ENCODE assay signal across 19 cellular contexts in the genomic region with DNA sequence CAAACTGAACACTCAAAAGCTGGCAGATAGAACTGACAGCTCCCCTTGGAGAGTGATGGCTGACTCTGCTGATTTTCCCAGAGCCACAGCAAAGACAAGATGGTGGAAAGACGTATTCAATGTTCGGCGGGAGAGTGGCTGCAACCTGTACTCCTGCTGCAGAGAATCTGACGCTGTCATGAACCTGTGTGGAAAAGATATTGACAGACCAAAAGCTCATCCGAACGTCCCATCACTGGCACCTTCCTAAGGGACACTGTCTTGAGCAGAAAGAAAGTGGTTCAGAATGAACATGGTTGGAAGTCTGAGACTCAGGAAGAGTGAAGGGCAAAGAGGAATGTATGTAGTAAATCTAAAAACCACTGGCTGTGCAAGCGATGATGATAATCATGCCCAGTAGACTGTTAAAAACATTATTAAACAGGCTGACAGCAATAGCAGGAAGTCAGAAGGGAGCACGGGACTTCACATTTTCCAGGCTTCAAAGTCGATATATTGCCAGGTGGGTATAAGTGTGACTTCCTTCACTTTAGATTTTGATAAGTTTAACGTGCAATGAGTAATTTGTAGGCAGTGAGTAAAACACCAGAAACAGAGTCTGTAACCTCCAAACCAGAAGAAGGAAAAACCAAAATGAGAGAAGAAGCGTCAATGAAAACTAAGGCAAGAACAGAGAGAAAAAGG. TPM values are rescaled to one million over a fixed set of nuclear protein-coding genes. Genes with fewer than 3 reads are reported as not detected.
DNase-seq lines count a peak whose midpoint lies in the region; ATAC-seq lines count a peak whose summit lies in the region.
"Had no signal": no experiment of that assay in that cellular context is flagged by ENCODE, and none has a peak within 500 bp of the region (broad histone marks: within the 10 kb centered on the region; RNA-seq: fewer than 3 reads in every experiment).

No MANE protein-coding gene starts in this region.

- peaks cover 2% of the 10 kb centered on the region for H3K9me3 Mint-ChIP-seq in activated CD8-positive, alpha-beta memory T cell treated with anti-CD3 and anti-CD28 coated beads, Interleukin-2, amount 10 ng/mL, durations not matched to agents 7 days and 5 days (ENCODE audit: low read depth)
- peaks cover 0 to 4% of the 10 kb centered on the region in 2 donors for H3K9me3 Mint-ChIP-seq in activated naive CD4-positive, alpha-beta T cell treated with anti-CD3 and anti-CD28 coated beads, Interleukin-2, amount 50 U/mL, for 72 hours
- H3K9me3 Mint-ChIP-seq in stimulated activated naive B cell treated with anti-CD40 and anti-IgM and Interleukin-4, amounts not matched to agents 10 μg/mL and 1 μg/mL and 100 μg/mL, for 72 hours = no peaks in the 10 kb centered on the region

- peaks cover 9% of the 10 kb centered on the region for H3K27me3 Mint-ChIP-seq in activated CD8-positive, alpha-beta memory T cell treated with anti-CD3 and anti-CD28 coated beads, Interleukin-2, amount 10 ng/mL, durations not matched to agents 7 days and 5 days
- H3K27me3 Mint-ChIP-seq in stimulated activated naive B cell treated with anti-CD40 and anti-IgM and Interleukin-4, amounts not matched to agents 10 μg/mL and 1 μg/mL and 100 μg/mL, for 72 hours = peaks cover 5 to 6% of the 10 kb centered on the region in 2 donors
- H3K27me3 Mint-ChIP-seq: stimulated activated memory B cell treated with anti-CD40 and anti-IgM and Interleukin-4, amounts not matched to agents 10 μg/mL and 1 μg/mL and 100 μg/mL, for 72 hours had no signal

- peak overlapping the region; percentile 10 for H3K4me3 Mint-ChIP-seq in activated CD8-positive, alpha-beta memory T cell treated with anti-CD3 and anti-CD28 coated beads, Interleukin-2, amount 10 ng/mL, durations not matched to agents 7 days and 5 days
- no peak overlapping the region for H3K4me3 Mint-ChIP-seq in stimulated activated naive B cell treated with anti-CD40 and anti-IgM and Interleukin-4, amounts not matched to agents 10 μg/mL and 1 μg/mL and 100 μg/mL, for 72 hours
- H3K4me3 Mint-ChIP-seq: brain; stimulated activated memory B cell treated with anti-CD40 and anti-IgM and Interleukin-4, amounts not matched to agents 10 μg/mL and 1 μg/mL and 100 μg/mL, for 72 hours had no signal

- no peak for DNase-seq in activated CD8-positive, alpha-beta memory T cell treated with anti-CD3 and anti-CD28 coated beads, Interleukin-2, amount 10 ng/mL, durations not matched to agents 7 days and 5 days
- DNase-seq in activated CD8-positive, alpha-beta memory T cell treated with anti-CD3 and anti-CD28 coated beads for 24 hours = no peak
- DNase-seq in KG1 (lab: John Stamatoyannopoulos, UW) (peak; percentile 10), sciatic nerve (ENCODE audit: low spot score) (peak; percentile 31), NCI-H1436 treated with DMSO at 0.1 percent for 48 hours (lab: John Stamatoyannopoulos, UW) (no peak)
- peak; percentile 49 to 57 for DNase-seq in activated naive CD4-positive, alpha-beta T cell treated with anti-CD3 and anti-CD28 coated beads, Interleukin-2, amount 50 U/mL, for 72 hours (ENCODE audit: low spot score in 2 of 2)
- DNase-seq in stimulated activated naive B cell treated with anti-CD40 and anti-IgM and Interleukin-4, amounts not matched to agents 10 μg/mL and 1 μg/mL and 100 μg/mL, for 72 hours = no peak
- DNase-seq: Calu3, heart left ventricle, Kasumi-1, mesendoderm, NCI-H1930, nucleus accumbens had no signal

- H3K4me1 Mint-ChIP-seq in activated CD8-positive, alpha-beta memory T cell treated with anti-CD3 and anti-CD28 coated beads, Interleukin-2, amount 10 ng/mL, durations not matched to agents 7 days and 5 days = peaks cover 35% of the 10 kb centered on the region
- H3K4me1 Mint-ChIP-seq in stimulated activated naive B cell treated with anti-CD40 and anti-IgM and Interleukin-4, amounts not matched to agents 10 μg/mL and 1 μg/mL and 100 μg/mL, for 72 hours = peaks cover 28 to 39% of the 10 kb centered on the region in 2 donors
- H3K4me1 Mint-ChIP-seq: brain had no signal

- peak; percentile 34 for ATAC-seq in activated CD8-positive, alpha-beta memory T cell treated with anti-CD3 and anti-CD28 coated beads, Interleukin-2, amount 10 ng/mL, durations not matched to agents 7 days and 5 days
- peak; percentile 59 to 88 for ATAC-seq in activated naive CD4-positive, alpha-beta T cell treated with anti-CD3 and anti-CD28 coated beads, Interleukin-2, amount 50 U/mL, for 72 hours
- ATAC-seq in sciatic nerve (no peak), GM19328 (IDR thresholded peaks at IDR 0.05; ENCODE audit: unreplicated experiment) (no peak)
- ATAC-seq in stimulated activated naive B cell treated with anti-CD40 and anti-IgM and Interleukin-4, amounts not matched to agents 10 μg/mL and 1 μg/mL and 100 μg/mL, for 72 hours (replicated peaks) = no peak
- ATAC-seq: heart left ventricle; stimulated activated memory B cell treated with anti-CD40 and anti-IgM and Interleukin-4, amounts not matched to agents 10 μg/mL and 1 μg/mL and 100 μg/mL, for 72 hours had no signal

- CTCF ChIA-PET in activated CD8-positive, alpha-beta memory T cell treated with anti-CD3 and anti-CD28 coated beads, Interleukin-2, amount 10 ng/mL, durations not matched to agents 7 days and 5 days (lab: Charles Lee) = interaction anchor here (1.0 to 2.7 kb wide), 3 partner anchors 11 to 25 kb away, joined by 3 to 14 read pairs (median 5); no protein-coding TSS in a partner anchor

- intact Hi-C loops in sciatic nerve (cut with DNase I) = no loop called here

- H3K36me3 Mint-ChIP-seq in activated CD8-positive, alpha-beta memory T cell treated with anti-CD3 and anti-CD28 coated beads, Interleukin-2, amount 10 ng/mL, durations not matched to agents 7 days and 5 days = peaks cover 2% of the 10 kb centered on the region
- H3K36me3 Mint-ChIP-seq in activated naive CD4-positive, alpha-beta T cell treated with anti-CD3 and anti-CD28 coated beads, Interleukin-2, amount 50 U/mL, for 72 hours = peaks cover 0 to 7% of the 10 kb centered on the region in 2 donors
- no peaks in the 10 kb centered on the region for H3K36me3 Mint-ChIP-seq in stimulated activated naive B cell treated with anti-CD40 and anti-IgM and Interleukin-4, amounts not matched to agents 10 μg/mL and 1 μg/mL and 100 μg/mL, for 72 hours
- H3K36me3 Mint-ChIP-seq: brain; stimulated activated memory B cell treated with anti-CD40 and anti-IgM and Interleukin-4, amounts not matched to agents 10 μg/mL and 1 μg/mL and 100 μg/mL, for 72 hours had no signal

- peak overlapping the region; percentile 3 for H3K27ac Mint-ChIP-seq in activated CD8-positive, alpha-beta memory T cell treated with anti-CD3 and anti-CD28 coated beads, Interleukin-2, amount 10 ng/mL, durations not matched to agents 7 days and 5 days
- H3K27ac Mint-ChIP-seq in activated naive CD4-positive, alpha-beta T cell treated with anti-CD3 and anti-CD28 coated beads, Interleukin-2, amount 50 U/mL, for 72 hours = peak overlapping the region; percentile 78 to 93
- no peak overlapping the region for H3K27ac Mint-ChIP-seq in stimulated activated naive B cell treated with anti-CD40 and anti-IgM and Interleukin-4, amounts not matched to agents 10 μg/mL and 1 μg/mL and 100 μg/mL, for 72 hours
- H3K27ac Mint-ChIP-seq: brain; stimulated activated memory B cell treated with anti-CD40 and anti-IgM and Interleukin-4, amounts not matched to agents 10 μg/mL and 1 μg/mL and 100 μg/mL, for 72 hours had no signal

RNA-seq across cellular contexts. Expression of gene IL17REL, which starts 6.2 kb away (rescaled TPM):
- total RNA-seq in activated CD8-positive, alpha-beta memory T cell treated with anti-CD3 and anti-CD28 coated beads, Interleukin-2, amount 10 ng/mL, durations not matched to agents 7 days and 5 days = under 1 TPM in 1 of 2 experiments, not detected in 1; 0.05 TPM
- under 1 TPM; 0.11 to 0.12 TPM for total RNA-seq in activated naive CD4-positive, alpha-beta T cell treated with anti-CD3 and anti-CD28 coated beads, Interleukin-2, amount 50 U/mL, for 72 hours
- total RNA-seq in sciatic nerve = not detected
- total RNA-seq: Calu3, G401, heart left ventricle, sigmoid colon, ureter had no signal

RNA-seq across cellular contexts. Expression of gene TTLL8, which starts 39.3 kb away (rescaled TPM):
- not detected for total RNA-seq in activated CD8-positive, alpha-beta memory T cell treated with anti-CD3 and anti-CD28 coated beads, Interleukin-2, amount 10 ng/mL, durations not matched to agents 7 days and 5 days
- total RNA-seq in activated naive CD4-positive, alpha-beta T cell treated with anti-CD3 and anti-CD28 coated beads, Interleukin-2, amount 50 U/mL, for 72 hours = not detected
- not detected for total RNA-seq in sciatic nerve
- total RNA-seq: Calu3, G401, heart left ventricle, sigmoid colon, ureter had no signal

RNA-seq across cellular contexts. Expression of gene PIM3, which starts 58.2 kb away (rescaled TPM):
- total RNA-seq in activated CD8-positive, alpha-beta memory T cell treated with anti-CD3 and anti-CD28 coated beads, Interleukin-2, amount 10 ng/mL, durations not matched to agents 7 days and 5 days = 10 to 100 TPM; 53.4 to 79.7 TPM
- 100 to 1,000 TPM in 1 of 2 donors, 10 to 100 TPM in 1; 77.2 to 522 TPM for total RNA-seq in activated naive CD4-positive, alpha-beta T cell treated with anti-CD3 and anti-CD28 coated beads, Interleukin-2, amount 50 U/mL, for 72 hours
- total RNA-seq in sciatic nerve = 62.2 TPM

Comparison
In these comparisons a context has a peak if more than half of its experiments do, and no peak if none do; other contexts are left out.
1. ATAC-seq: peak in activated CD8-positive, alpha-beta memory T cell treated with anti-CD3 and anti-CD28 coated beads, Interleukin-2, amount 10 ng/mL, durations not matched to agents 7 days and 5 days (single experiment) and activated naive CD4-positive, alpha-beta T cell treated with anti-CD3 and anti-CD28 coated beads, Interleukin-2, amount 50 U/mL, for 72 hours (2 of 2); none in sciatic nerve (single experiment), GM19328 (single experiment) and stimulated activated naive B cell treated with anti-CD40 and anti-IgM and Interleukin-4, amounts not matched to agents 10 μg/mL and 1 μg/mL and 100 μg/mL, for 72 hours (0 of 2).
2. DNase-seq: peak in KG1 (single experiment), activated naive CD4-positive, alpha-beta T cell treated with anti-CD3 and anti-CD28 coated beads, Interleukin-2, amount 50 U/mL, for 72 hours (2 of 2) and sciatic nerve (single experiment); none in activated CD8-positive, alpha-beta memory T cell treated with anti-CD3 and anti-CD28 coated beads, Interleukin-2, amount 10 ng/mL, durations not matched to agents 7 days and 5 days (single experiment), activated CD8-positive, alpha-beta memory T cell treated with anti-CD3 and anti-CD28 coated beads for 24 hours (single experiment), stimulated activated naive B cell treated with anti-CD40 and anti-IgM and Interleukin-4, amounts not matched to agents 10 μg/mL and 1 μg/mL and 100 μg/mL, for 72 hours (single experiment) and NCI-H1436 treated with DMSO at 0.1 percent for 48 hours (single experiment).